8 cellular contexts compared by ENCODE assay signal in genomic region chr19:58558623-58559274, GRCh38. TPM values are rescaled to one million over a fixed set of nuclear protein-coding genes. Genes with fewer than 3 reads are reported as not detected.
DNase-seq lines count a peak whose midpoint lies in the region; ATAC-seq and TF ChIP-seq lines count a peak whose summit lies in the region.

No MANE protein-coding gene starts in this region.

- H3K27me3 Mint-ChIP-seq in immature natural killer cell (ENCODE audit: low read depth in 3 of 3) = peaks cover 24 to 33% (median 28%) of the 10 kb centered on the region in 3 donors

- no peaks in the 10 kb centered on the region for H3K36me3 ChIP-seq in SU-DHL-6 (ENCODE audit: low read length)

- peaks cover 83 to 88% of the 10 kb centered on the region in 2 donors for H3K4me1 Mint-ChIP-seq in immature natural killer cell

- no peak for TF ChIP-seq CTCF in SU-DHL-6 (IDR thresholded peaks at IDR 0.05; ENCODE audit: insufficient read depth, low read length, poor library complexity, severe bottlenecking)

- H3K9me3 Mint-ChIP-seq in immature natural killer cell = peaks cover 0 to 2% (median 0%) of the 10 kb centered on the region in 6 donors

- H3K4me3 Mint-ChIP-seq in immature natural killer cell = peak overlapping the region; percentile 96 to 99 (median 97)

- H3K27me3 ChIP-seq in SU-DHL-6 (ENCODE audit: low read length) = no peaks in the 10 kb centered on the region

- H3K27ac Mint-ChIP-seq in immature natural killer cell = peak overlapping the region; percentile 98 to 99 (median 99)

- ATAC-seq in GM18511 (IDR thresholded peaks at IDR 0.05; ENCODE audit: unreplicated experiment) (peak; percentile 54), HG02981 (IDR thresholded peaks at IDR 0.05; ENCODE audit: unreplicated experiment) (peak; percentile 52)

- peak; percentile 97 for DNase-seq in brain pericyte (ENCODE audit: low read depth, low spot score)
- peak; percentile 100 for DNase-seq in immature natural killer cell
- peak; percentile 100 for DNase-seq in stimulated activated CD4-positive, alpha-beta T cell treated with anti-CD3 and anti-CD28 coated beads, Interleukin-12 subunit alpha, Interleukin-12 subunit beta, amount 100 ng/mL, for 4 hours
- DNase-seq in effector CD8-positive, alpha-beta T cell (lab: John Stamatoyannopoulos, UW) = no peak
- DNase-seq in NCI-H1092 (lab: John Stamatoyannopoulos, UW) = no peak

- H2AFZ ChIP-seq in SU-DHL-6 (ENCODE audit: low read depth, low read length, severe bottlenecking) = peak overlapping the region; percentile 6

- H4K20me1 ChIP-seq in SU-DHL-6 (ENCODE audit: low read depth, low read length) = no peaks in the 10 kb centered on the region

- peak overlapping the region; percentile 94 for H3K4me3 ChIP-seq in SU-DHL-6 (ENCODE audit: insufficient read depth, low read length, poor library complexity, severe bottlenecking)

- H3K4me2 ChIP-seq in SU-DHL-6 (ENCODE audit: low read depth, low read length, poor library complexity, severe bottlenecking) = peak overlapping the region; percentile 77

- peaks cover 29% of the 10 kb centered on the region for H3K79me2 ChIP-seq in SU-DHL-6 (ENCODE audit: insufficient read depth, low read length)

- H3K9me2 ChIP-seq in SU-DHL-6 (replicated peaks; ENCODE audit: insufficient read depth, low read length) = no peaks in the 10 kb centered on the region

- no peaks in the 10 kb centered on the region for H3K9me3 ChIP-seq in SU-DHL-6 (ENCODE audit: insufficient read depth, low read length)

- H3K36me3 Mint-ChIP-seq in immature natural killer cell = peaks cover 0 to 13% (median 0%) of the 10 kb centered on the region in 3 donors

- peaks cover 53% of the 10 kb centered on the region for H3F3A ChIP-seq in SU-DHL-6 (ENCODE audit: insufficient read depth)

- peak overlapping the region; percentile 95 for H3K27ac ChIP-seq in SU-DHL-6 (ENCODE audit: low read depth, low read length)

- peak overlapping the region; percentile 89 for H3K9ac ChIP-seq in SU-DHL-6 (ENCODE audit: low read length)

RNA-seq across cellular contexts. Expression of gene UBE2M, which starts 0.3 kb away (rescaled TPM):
- 10 to 100 TPM; 10.8 to 18.5 (median 15.5) TPM for polyA plus RNA-seq in immature natural killer cell

RNA-seq across cellular contexts. Expression of gene CHMP2A, which starts 3.8 kb away (rescaled TPM):
- 100 to 1,000 TPM; 210 to 265 (median 231) TPM for polyA plus RNA-seq in immature natural killer cell

RNA-seq across cellular contexts. Expression of gene MZF1, which starts 14.4 kb away (rescaled TPM):
- 10 to 100 TPM in 1 of 3 donors, 1 to 10 TPM in 2; 3.2 to 10.4 (median 7.1) TPM for polyA plus RNA-seq in immature natural killer cell

RNA-seq across cellular contexts. Expression of gene TRIM28, which starts 14.9 kb away (rescaled TPM):
- polyA plus RNA-seq in immature natural killer cell = 10 to 100 TPM; 34.3 to 36.3 (median 35.7) TPM

RNA-seq across cellular contexts. Expression of gene ZBTB45, which starts 39.1 kb away (rescaled TPM):
- 1 to 10 TPM; 2.8 to 7.2 (median 3.4) TPM for polyA plus RNA-seq in immature natural killer cell

Comparison
In these comparisons a context has a peak if more than half of its experiments do, and no peak if none do; other contexts are left out.
1. DNase-seq: peak in brain pericyte (single experiment), immature natural killer cell (3 of 3) and stimulated activated CD4-positive, alpha-beta T cell treated with anti-CD3 and anti-CD28 coated beads, Interleukin-12 subunit alpha, Interleukin-12 subunit beta, amount 100 ng/mL, for 4 hours (single experiment); none in effector CD8-positive, alpha-beta T cell (single experiment) and NCI-H1092 (single experiment).